ENCODE assay signal across 28 cellular contexts in genomic region chr2:221568299-221568698, GRCh38. TPM values are rescaled to one million over a fixed set of nuclear protein-coding genes. Genes with fewer than 3 reads are reported as not detected.
A peak's percentile ranks its signal among the peaks of the same experiment; 100 is the strongest.
DNase-seq lines count a peak whose midpoint lies in the region; ATAC-seq and TF ChIP-seq lines count a peak whose summit lies in the region.
"Had no signal": no experiment of that assay in that cellular context is flagged by ENCODE, and none has a peak within 500 bp of the region (broad histone marks: within the 10 kb centered on the region; RNA-seq: fewer than 3 reads in every experiment).

No MANE protein-coding gene starts in this region.

- H3K4me1 ChIP-seq in HEK293 (ENCODE audit: control insufficient read depth, insufficient read depth, low read length) (peaks cover 24% of the 10 kb centered on the region), iPS-18a (ENCODE audit: control insufficient read depth, low read depth, low read length) (peaks cover 22% of the 10 kb centered on the region), BE2C (no peaks in the 10 kb centered on the region; the same call in 1 of the 2 replicates)

- ATAC-seq in WTC11, result no peak
- ATAC-seq in HG03442 (IDR thresholded peaks at IDR 0.05; ENCODE audit: unreplicated experiment), result no peak
- no peak for ATAC-seq in HG03520 (IDR thresholded peaks at IDR 0.05; ENCODE audit: unreplicated experiment)
- no peak for ATAC-seq in GM21737 (IDR thresholded peaks at IDR 0.05; ENCODE audit: unreplicated experiment)
- ATAC-seq: left ventricle myocardium superior; stimulated activated naive B cell treated with anti-CD40 and anti-IgM and Interleukin-4, amounts not matched to agents 10 μg/mL and 1 μg/mL and 100 μg/mL, for 72 hours had no signal

- H3K27ac Mint-ChIP-seq in WTC11 (no peak overlapping the region), progenitor cell of endocrine pancreas (no peak overlapping the region)
- H3K27ac Mint-ChIP-seq: activated naive CD8-positive, alpha-beta T cell treated with anti-CD3 and anti-CD28 coated beads for 36 hours; activated T-cell treated with anti-CD3 and anti-CD28 coated beads, Interleukin-2, amount 50 U/mL, for 24 hours; stimulated activated naive B cell treated with anti-CD40 and anti-IgM and Interleukin-4, amounts not matched to agents 10 μg/mL and 1 μg/mL and 100 μg/mL, for 72 hours had no signal

- POLR2A ChIA-PET in HEK293 (lab: Yijun Ruan, JAX) (no interaction called here), WTC11 (lab: Charles Lee) (no interaction called here)

- H3K9me3 ChIP-seq in HEK293 (ENCODE audit: control insufficient read depth, insufficient read depth, low read depth, low read length), result no peaks in the 10 kb centered on the region
- H3K9me3 ChIP-seq in iPS-18a (ENCODE audit: control insufficient read depth, low read depth, low read length), result no peaks in the 10 kb centered on the region
- no peaks in the 10 kb centered on the region for H3K9me3 ChIP-seq in BE2C
- H3K9me3 ChIP-seq: BLaER1 treated with 17β-estradiol and CSF1 and Interleukin-3, amounts not matched to agents 10 nM and 100 nM; SJSA1 had no signal

- H3K27me3 Mint-ChIP-seq in WTC11 (ENCODE audit: low read depth), result peaks cover 40% of the 10 kb centered on the region
- peaks cover 7% of the 10 kb centered on the region for H3K27me3 Mint-ChIP-seq in progenitor cell of endocrine pancreas

- DNase-seq in WTC11 (ENCODE audit: low spot score) (no peak), progenitor cell of endocrine pancreas (ENCODE audit: low spot score, unreplicated experiment) (no peak), BE2C (no peak)
- DNase-seq: activated gamma-delta T cell; activated naive CD8-positive, alpha-beta T cell treated with anti-CD3 and anti-CD28 coated beads for 36 hours; activated T-cell treated with anti-CD3 and anti-CD28 coated beads, Interleukin-2, amount 50 U/mL, for 24 hours; aorta; DND-41; GOT3; left ventricle myocardium superior; mesendoderm; MM.1S; NCI-H1417; NCI-H2029 treated with DMSO at 0.1 percent for 48 hours; NCI-H345; NCI-H748 treated with DMSO at 0.1 percent for 48 hours; occipital lobe; stimulated activated naive B cell treated with anti-CD40 and anti-IgM and Interleukin-4, amounts not matched to agents 10 μg/mL and 1 μg/mL and 100 μg/mL, for 72 hours; substantia nigra had no signal

- H3K9me3 Mint-ChIP-seq in WTC11 (no peaks in the 10 kb centered on the region), progenitor cell of endocrine pancreas (ENCODE audit: low read depth) (no peaks in the 10 kb centered on the region)
- H3K9me3 Mint-ChIP-seq: activated naive CD8-positive, alpha-beta T cell treated with anti-CD3 and anti-CD28 coated beads for 36 hours; activated T-cell treated with anti-CD3 and anti-CD28 coated beads, Interleukin-2, amount 50 U/mL, for 24 hours; stimulated activated naive B cell treated with anti-CD40 and anti-IgM and Interleukin-4, amounts not matched to agents 10 μg/mL and 1 μg/mL and 100 μg/mL, for 72 hours had no signal

- no peaks in the 10 kb centered on the region for H3K36me3 Mint-ChIP-seq in WTC11
- peaks cover 4% of the 10 kb centered on the region for H3K36me3 Mint-ChIP-seq in progenitor cell of endocrine pancreas (ENCODE audit: insufficient read depth)
- H3K36me3 Mint-ChIP-seq: activated naive CD8-positive, alpha-beta T cell treated with anti-CD3 and anti-CD28 coated beads for 36 hours had no signal

- TF ChIP-seq CTCF in HEK293 (tag by site-specific recombination; IDR thresholded peaks at IDR 0.05) (no peak), WTC11 (IDR thresholded peaks at IDR 0.05) (no peak), progenitor cell of endocrine pancreas (IDR thresholded peaks at IDR 0.05; ENCODE audit: unreplicated experiment) (no peak), BE2C (IDR thresholded peaks at IDR 0.05; ENCODE audit: low read depth, low read length) (no peak)

- H3K27ac ChIP-seq in HEK293 (ENCODE audit: extremely low read depth, low read depth, low read length) (no peak overlapping the region), iPS-18a (ENCODE audit: low read length) (no peak overlapping the region)
- H3K27ac ChIP-seq: BLaER1 treated with 17β-estradiol and CSF1 and Interleukin-3, amounts not matched to agents 10 nM and 100 nM; coronary artery; KMS-11; SJSA1 had no signal

- H3K4me1 Mint-ChIP-seq in WTC11 (peaks cover 47% of the 10 kb centered on the region), progenitor cell of endocrine pancreas (ENCODE audit: low read depth) (peaks cover 46% of the 10 kb centered on the region)

- CTCF ChIA-PET in HEK293 (lab: Yijun Ruan, JAX), result no interaction called here
- CTCF ChIA-PET in WTC11 (lab: Charles Lee), result no interaction called here

- H3K27me3 ChIP-seq in iPS-18a (ENCODE audit: control insufficient read depth, insufficient read depth, low read length) (peaks cover 33% of the 10 kb centered on the region), BE2C (peaks cover 48% of the 10 kb centered on the region)

- H3K4me3 Mint-ChIP-seq in WTC11, result peak overlapping the region; percentile 96
- H3K4me3 Mint-ChIP-seq in progenitor cell of endocrine pancreas (ENCODE audit: low read depth), result peak overlapping the region; percentile 98
- H3K4me3 Mint-ChIP-seq: activated naive CD8-positive, alpha-beta T cell treated with anti-CD3 and anti-CD28 coated beads for 36 hours; activated T-cell treated with anti-CD3 and anti-CD28 coated beads, Interleukin-2, amount 50 U/mL, for 24 hours; stimulated activated naive B cell treated with anti-CD40 and anti-IgM and Interleukin-4, amounts not matched to agents 10 μg/mL and 1 μg/mL and 100 μg/mL, for 72 hours had no signal

- H3K36me3 ChIP-seq in HEK293 (ENCODE audit: control insufficient read depth in 2 of 2, insufficient read depth in 1 of 2, low read length in 2 of 2), result peaks cover 0 to 18% of the 10 kb centered on the region in 2 experiments; a peak in 2 of 3 replicates
- peaks cover 5% of the 10 kb centered on the region for H3K36me3 ChIP-seq in iPS-18a (ENCODE audit: control insufficient read depth, low read depth, low read length)
- no peaks in the 10 kb centered on the region for H3K36me3 ChIP-seq in BE2C
- H3K36me3 ChIP-seq: BLaER1 treated with 17β-estradiol and CSF1 and Interleukin-3, amounts not matched to agents 10 nM and 100 nM; SJSA1 had no signal

- H3K9ac ChIP-seq in iPS-18a (ENCODE audit: low read length), result no peak overlapping the region
- H3K9ac ChIP-seq: BLaER1 treated with 17β-estradiol and CSF1 and Interleukin-3, amounts not matched to agents 10 nM and 100 nM; KMS-11 had no signal

- no peak overlapping the region for H3K4me3 ChIP-seq in HEK293 (ENCODE audit: low read depth, low read length)
- peak overlapping the region; percentile 84 for H3K4me3 ChIP-seq in iPS-18a (ENCODE audit: low read length)
- H3K4me3 ChIP-seq in BE2C (ENCODE audit: low read depth, low read length), result no peak overlapping the region
- H3K4me3 ChIP-seq: BLaER1 treated with 17β-estradiol and CSF1 and Interleukin-3, amounts not matched to agents 10 nM and 100 nM; coronary artery; SJSA1 had no signal

TF ChIP-seq in HEK293, 187 proteins besides CTCF, POLR2A, EP300 and RAD21:
- TF ChIP-seq PRDM4 (tag by site-specific recombination; IDR thresholded peaks at IDR 0.05) (peak; percentile 93), KLF16 (tag by site-specific recombination; IDR thresholded peaks at IDR 0.05) (no peak)

TF ChIP-seq in WTC11, 78 proteins besides CTCF, POLR2A, EP300 and RAD21:
- no peak for TF ChIP-seq NFYB (CRISPR knock-in tag; conservative IDR thresholded peaks at IDR 0.05; ENCODE audit: low read depth)
- no peak for TF ChIP-seq ZMAT4 (CRISPR knock-in tag; IDR thresholded peaks at IDR 0.05)
- no peak for TF ChIP-seq NR1H2 (CRISPR knock-in tag; IDR thresholded peaks at IDR 0.05)
- TF ChIP-seq STAT6 (CRISPR knock-in tag; conservative IDR thresholded peaks at IDR 0.05; ENCODE audit: low read depth), result no peak
- TF ChIP-seq MAX (CRISPR knock-in tag; IDR thresholded peaks at IDR 0.05), result no peak
- TF ChIP-seq MXD4 (CRISPR knock-in tag; IDR thresholded peaks at IDR 0.05; ENCODE audit: borderline replicate concordance), result no peak
- TF ChIP-seq ESRRA (CRISPR knock-in tag; IDR thresholded peaks at IDR 0.05; ENCODE audit: borderline replicate concordance), result no peak
- TF ChIP-seq ZNF263 (CRISPR knock-in tag; IDR thresholded peaks at IDR 0.05; ENCODE audit: low read depth), result no peak

RNA-seq across cellular contexts. Expression of gene EPHA4, which starts 3.8 kb away (rescaled TPM):
- total RNA-seq in WTC11 (2021) (6.7 to 11.0 TPM (median 6.8 TPM) in 3 replicates), progenitor cell of endocrine pancreas (40.3 and 41.4 TPM in 2 replicates)
- 0.57 TPM for polyA plus RNA-seq in BE2C (2012; ENCODE audit: insufficient read depth, insufficient read length, low read depth)
